Comparison of ENCODE assay signal across 1 cellular context in genomic region chr4:87035881-87036509, GRCh38.
TF ChIP-seq lines count a peak whose summit lies in the region.

No MANE protein-coding gene starts in this region.

TF ChIP-seq in IMR-90, 13 proteins besides CTCF, POLR2A, EP300 and RAD21:
- TF ChIP-seq, protein P1, sequence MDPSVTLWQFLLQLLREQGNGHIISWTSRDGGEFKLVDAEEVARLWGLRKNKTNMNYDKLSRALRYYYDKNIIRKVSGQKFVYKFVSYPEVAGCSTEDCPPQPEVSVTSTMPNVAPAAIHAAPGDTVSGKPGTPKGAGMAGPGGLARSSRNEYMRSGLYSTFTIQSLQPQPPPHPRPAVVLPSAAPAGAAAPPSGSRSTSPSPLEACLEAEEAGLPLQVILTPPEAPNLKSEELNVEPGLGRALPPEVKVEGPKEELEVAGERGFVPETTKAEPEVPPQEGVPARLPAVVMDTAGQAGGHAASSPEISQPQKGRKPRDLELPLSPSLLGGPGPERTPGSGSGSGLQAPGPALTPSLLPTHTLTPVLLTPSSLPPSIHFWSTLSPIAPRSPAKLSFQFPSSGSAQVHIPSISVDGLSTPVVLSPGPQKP (IDR thresholded peaks at IDR 0.05; ENCODE audit: borderline replicate concordance, low read depth, low read length): no peak
- TF ChIP-seq MAFK (IDR thresholded peaks at IDR 0.05; ENCODE audit: low read depth, low read length): peak; percentile 96
